ENCODE assay signal across 1 cellular context in the genomic region with DNA sequence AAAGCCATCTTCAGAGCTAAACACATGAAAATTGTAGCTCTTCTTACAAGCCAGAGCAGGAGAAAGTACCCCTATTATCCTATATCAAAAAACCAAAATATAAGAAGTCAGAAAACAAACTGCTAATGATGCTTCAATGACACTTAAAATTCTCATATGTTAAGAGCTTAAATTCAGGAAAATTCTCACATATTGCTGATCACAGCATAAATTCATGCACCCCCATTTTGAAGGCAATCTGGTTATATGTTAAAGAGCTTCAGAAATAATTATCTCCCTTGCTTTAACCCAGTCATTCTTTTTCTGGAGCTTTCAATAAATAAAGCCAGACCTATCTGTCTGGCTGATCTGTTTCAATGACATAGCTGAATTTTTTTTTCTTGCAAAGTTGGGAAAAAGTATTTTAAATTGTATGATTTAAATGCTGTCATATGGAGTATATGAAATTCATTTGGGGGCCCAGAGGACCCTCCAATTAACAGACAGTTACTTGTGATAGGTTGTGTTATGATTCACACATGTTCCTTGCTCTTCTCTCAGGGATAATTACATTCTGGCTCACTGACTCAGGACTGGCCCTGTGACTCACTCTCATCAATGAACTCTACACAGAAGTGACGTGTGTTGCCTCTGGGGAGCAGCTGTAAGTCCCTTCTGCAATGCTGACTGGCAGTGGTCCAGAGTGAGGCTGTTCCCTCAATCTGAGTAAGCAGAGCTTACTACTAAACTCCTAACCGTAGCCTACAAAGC.
TF ChIP-seq lines count a peak whose summit lies in the region.

No MANE protein-coding gene starts in this region.

TF ChIP-seq in IMR-90, 13 proteins besides CTCF, POLR2A, EP300 and RAD21 (continued from another document):
- TF ChIP-seq, protein P1, sequence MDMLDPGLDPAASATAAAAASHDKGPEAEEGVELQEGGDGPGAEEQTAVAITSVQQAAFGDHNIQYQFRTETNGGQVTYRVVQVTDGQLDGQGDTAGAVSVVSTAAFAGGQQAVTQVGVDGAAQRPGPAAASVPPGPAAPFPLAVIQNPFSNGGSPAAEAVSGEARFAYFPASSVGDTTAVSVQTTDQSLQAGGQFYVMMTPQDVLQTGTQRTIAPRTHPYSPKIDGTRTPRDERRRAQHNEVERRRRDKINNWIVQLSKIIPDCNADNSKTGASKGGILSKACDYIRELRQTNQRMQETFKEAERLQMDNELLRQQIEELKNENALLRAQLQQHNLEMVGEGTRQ (IDR thresholded peaks at IDR 0.05; ENCODE audit: low read depth, low read length), result no peak
- TF ChIP-seq, protein P2, sequence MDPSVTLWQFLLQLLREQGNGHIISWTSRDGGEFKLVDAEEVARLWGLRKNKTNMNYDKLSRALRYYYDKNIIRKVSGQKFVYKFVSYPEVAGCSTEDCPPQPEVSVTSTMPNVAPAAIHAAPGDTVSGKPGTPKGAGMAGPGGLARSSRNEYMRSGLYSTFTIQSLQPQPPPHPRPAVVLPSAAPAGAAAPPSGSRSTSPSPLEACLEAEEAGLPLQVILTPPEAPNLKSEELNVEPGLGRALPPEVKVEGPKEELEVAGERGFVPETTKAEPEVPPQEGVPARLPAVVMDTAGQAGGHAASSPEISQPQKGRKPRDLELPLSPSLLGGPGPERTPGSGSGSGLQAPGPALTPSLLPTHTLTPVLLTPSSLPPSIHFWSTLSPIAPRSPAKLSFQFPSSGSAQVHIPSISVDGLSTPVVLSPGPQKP (IDR thresholded peaks at IDR 0.05; ENCODE audit: borderline replicate concordance, low read depth, low read length), result no peak
- TF ChIP-seq NFE2L2 (IDR thresholded peaks at IDR 0.05; ENCODE audit: low read depth, low read length), result peak; percentile 39; the same call in 1 of the 2 replicates
- TF ChIP-seq SMC3 (IDR thresholded peaks at IDR 0.05; ENCODE audit: low read depth, low read length), result no peak
- TF ChIP-seq FOS (IDR thresholded peaks at IDR 0.05; ENCODE audit: low read depth, low read length), result peak; percentile 100
- TF ChIP-seq CHD1 (IDR thresholded peaks at IDR 0.05; ENCODE audit: low read depth, low read length), result no peak
